ENCODE assay signal across 1 cellular context in the genomic region with DNA sequence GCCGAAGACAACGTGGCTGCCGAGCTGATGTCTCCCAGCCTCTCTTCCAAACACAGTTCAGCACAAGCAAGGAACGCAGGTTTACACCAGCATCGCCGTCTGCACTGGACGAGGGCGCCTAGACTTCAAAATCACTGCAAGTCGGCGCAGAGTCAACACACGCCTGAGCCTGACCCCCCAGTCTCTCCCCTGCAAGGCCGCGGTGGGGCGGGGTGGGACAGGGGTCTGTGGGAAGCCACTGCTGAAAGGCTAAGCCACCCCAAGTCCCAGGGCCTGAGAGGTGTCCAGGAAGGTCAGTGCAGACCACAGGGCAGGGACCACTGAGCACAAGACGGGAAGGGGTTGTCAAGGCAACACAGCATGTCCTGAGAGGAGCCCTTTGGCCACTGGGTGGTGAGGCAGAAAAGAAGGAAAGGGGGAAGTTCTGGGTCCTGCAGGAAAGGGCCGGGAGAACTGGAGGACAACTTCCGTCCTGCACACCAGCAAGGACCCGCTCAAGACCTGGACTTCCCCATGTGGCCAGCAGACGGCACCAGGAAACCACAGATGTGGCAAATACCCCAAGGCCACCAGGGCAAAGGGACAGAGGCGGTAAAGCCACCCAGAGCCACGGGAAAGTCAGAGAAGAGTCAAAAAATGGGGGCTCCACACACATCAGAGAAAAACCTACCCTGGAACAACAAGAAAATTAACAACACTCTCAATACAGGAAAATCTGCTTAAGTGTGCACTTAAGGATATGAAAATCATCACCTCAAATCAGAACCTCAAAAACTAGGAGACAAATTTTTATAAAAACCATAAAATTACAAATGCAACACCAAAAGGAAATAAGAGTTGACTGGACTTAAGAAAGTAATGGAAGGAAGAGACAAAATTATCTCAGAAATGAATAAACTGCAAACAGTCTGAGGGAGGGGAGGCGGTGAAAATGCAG.
A peak's percentile ranks its signal among the peaks of the same experiment; 100 is the strongest.
TF ChIP-seq lines count a peak whose summit lies in the region.

No MANE protein-coding gene starts in this region.

TF ChIP-seq in HepG2, 621 proteins besides CTCF, POLR2A, EP300 and RAD21 (continued from another document and continues in another):
- TF ChIP-seq ZNF205 (CRISPR knock-in tag; IDR thresholded peaks at IDR 0.05) = no peak
- no peak for TF ChIP-seq ZNF138 (CRISPR knock-in tag; IDR thresholded peaks at IDR 0.05; ENCODE audit: low read depth)
- TF ChIP-seq, protein P1, sequence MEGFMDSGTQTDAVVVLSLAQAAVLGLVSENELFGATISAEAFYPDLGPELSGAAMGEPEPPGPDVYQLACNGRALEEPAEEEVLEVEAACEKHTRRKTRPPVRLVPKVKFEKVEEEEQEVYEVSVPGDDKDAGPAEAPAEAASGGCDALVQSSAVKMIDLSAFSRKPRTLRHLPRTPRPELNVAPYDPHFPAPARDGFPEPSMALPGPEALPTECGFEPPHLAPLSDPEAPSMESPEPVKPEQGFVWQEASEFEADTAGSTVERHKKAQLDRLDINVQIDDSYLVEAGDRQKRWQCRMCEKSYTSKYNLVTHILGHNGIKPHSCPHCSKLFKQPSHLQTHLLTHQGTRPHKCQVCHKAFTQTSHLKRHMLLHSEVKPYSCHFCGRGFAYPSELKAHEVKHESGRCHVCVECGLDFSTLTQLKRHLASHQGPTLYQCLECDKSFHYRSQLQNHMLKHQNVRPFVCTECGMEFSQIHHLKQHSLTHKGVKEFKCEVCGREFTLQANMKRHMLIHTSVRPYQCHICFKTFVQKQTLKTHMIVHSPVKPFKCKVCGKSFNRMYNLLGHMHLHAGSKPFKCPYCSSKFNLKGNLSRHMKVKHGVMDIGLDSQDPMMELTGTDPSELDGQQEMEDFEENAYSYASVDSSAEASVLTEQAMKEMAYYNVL (CRISPR knock-in tag; IDR thresholded peaks at IDR 0.05; ENCODE audit: borderline replicate concordance) = 0 out of 2 replicates have a peak, but pooled peaks have one; percentile 32
- no peak for TF ChIP-seq GFI1 (CRISPR knock-in tag; IDR thresholded peaks at IDR 0.05; ENCODE audit: borderline replicate concordance)
- TF ChIP-seq PITX1 (CRISPR knock-in tag; IDR thresholded peaks at IDR 0.05) = no peak
- TF ChIP-seq ZNF501 (CRISPR knock-in tag; IDR thresholded peaks at IDR 0.05) = no peak
- TF ChIP-seq, protein P2, sequence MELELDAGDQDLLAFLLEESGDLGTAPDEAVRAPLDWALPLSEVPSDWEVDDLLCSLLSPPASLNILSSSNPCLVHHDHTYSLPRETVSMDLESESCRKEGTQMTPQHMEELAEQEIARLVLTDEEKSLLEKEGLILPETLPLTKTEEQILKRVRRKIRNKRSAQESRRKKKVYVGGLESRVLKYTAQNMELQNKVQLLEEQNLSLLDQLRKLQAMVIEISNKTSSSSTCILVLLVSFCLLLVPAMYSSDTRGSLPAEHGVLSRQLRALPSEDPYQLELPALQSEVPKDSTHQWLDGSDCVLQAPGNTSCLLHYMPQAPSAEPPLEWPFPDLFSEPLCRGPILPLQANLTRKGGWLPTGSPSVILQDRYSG (CRISPR knock-in tag; IDR thresholded peaks at IDR 0.05) = no peak
- TF ChIP-seq ZNF83 (CRISPR knock-in tag; IDR thresholded peaks at IDR 0.05; ENCODE audit: borderline replicate concordance) = no peak
- TF ChIP-seq, protein P3, sequence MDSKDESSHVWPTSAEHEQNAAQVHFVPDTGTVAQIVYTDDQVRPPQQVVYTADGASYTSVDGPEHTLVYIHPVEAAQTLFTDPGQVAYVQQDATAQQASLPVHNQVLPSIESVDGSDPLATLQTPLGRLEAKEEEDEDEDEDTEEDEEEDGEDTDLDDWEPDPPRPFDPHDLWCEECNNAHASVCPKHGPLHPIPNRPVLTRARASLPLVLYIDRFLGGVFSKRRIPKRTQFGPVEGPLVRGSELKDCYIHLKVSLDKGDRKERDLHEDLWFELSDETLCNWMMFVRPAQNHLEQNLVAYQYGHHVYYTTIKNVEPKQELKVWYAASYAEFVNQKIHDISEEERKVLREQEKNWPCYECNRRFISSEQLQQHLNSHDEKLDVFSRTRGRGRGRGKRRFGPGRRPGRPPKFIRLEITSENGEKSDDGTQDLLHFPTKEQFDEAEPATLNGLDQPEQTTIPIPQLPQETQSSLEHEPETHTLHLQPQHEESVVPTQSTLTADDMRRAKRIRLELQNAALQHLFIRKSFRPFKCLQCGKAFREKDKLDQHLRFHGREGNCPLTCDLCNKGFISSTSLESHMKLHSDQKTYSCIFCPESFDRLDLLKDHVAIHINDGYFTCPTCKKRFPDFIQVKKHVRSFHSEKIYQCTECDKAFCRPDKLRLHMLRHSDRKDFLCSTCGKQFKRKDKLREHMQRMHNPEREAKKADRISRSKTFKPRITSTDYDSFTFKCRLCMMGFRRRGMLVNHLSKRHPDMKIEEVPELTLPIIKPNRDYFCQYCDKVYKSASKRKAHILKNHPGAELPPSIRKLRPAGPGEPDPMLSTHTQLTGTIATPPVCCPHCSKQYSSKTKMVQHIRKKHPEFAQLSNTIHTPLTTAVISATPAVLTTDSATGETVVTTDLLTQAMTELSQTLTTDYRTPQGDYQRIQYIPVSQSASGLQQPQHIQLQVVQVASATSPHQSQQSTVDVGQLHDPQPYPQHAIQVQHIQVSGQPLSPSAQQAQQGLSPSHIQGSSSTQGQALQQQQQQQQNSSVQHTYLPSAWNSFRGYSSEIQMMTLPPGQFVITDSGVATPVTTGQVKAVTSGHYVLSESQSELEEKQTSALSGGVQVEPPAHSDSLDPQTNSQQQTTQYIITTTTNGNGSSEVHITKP (CRISPR knock-in tag; IDR thresholded peaks at IDR 0.05; ENCODE audit: low read depth) = no peak
- TF ChIP-seq ZNF3 (CRISPR knock-in tag; IDR thresholded peaks at IDR 0.05) = no peak
- TF ChIP-seq, protein P4, sequence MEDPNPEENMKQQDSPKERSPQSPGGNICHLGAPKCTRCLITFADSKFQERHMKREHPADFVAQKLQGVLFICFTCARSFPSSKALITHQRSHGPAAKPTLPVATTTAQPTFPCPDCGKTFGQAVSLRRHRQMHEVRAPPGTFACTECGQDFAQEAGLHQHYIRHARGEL (CRISPR knock-in tag; IDR thresholded peaks at IDR 0.05) = 0 out of 2 replicates have a peak, but pooled peaks have one; percentile 21
- no peak for TF ChIP-seq PHB2 (IDR thresholded peaks at IDR 0.05; ENCODE audit: partially characterized antibody)
- TF ChIP-seq KDM4B (CRISPR knock-in tag; IDR thresholded peaks at IDR 0.05) = no peak
- no peak for TF ChIP-seq NFATC3 (CRISPR knock-in tag; IDR thresholded peaks at IDR 0.05)
- TF ChIP-seq ZBTB8A (CRISPR knock-in tag; IDR thresholded peaks at IDR 0.05; ENCODE audit: borderline replicate concordance, low read depth) = no peak
- TF ChIP-seq ZNF260 (CRISPR knock-in tag; IDR thresholded peaks at IDR 0.05; ENCODE audit: borderline replicate concordance, low read depth) = no peak
- TF ChIP-seq ZNF790 (CRISPR knock-in tag; IDR thresholded peaks at IDR 0.05; ENCODE audit: borderline replicate concordance) = no peak
- no peak for TF ChIP-seq SETDB1 (CRISPR knock-in tag; IDR thresholded peaks at IDR 0.05; ENCODE audit: borderline replicate concordance)
- no peak for TF ChIP-seq KAT8 (CRISPR knock-in tag; IDR thresholded peaks at IDR 0.05)
- TF ChIP-seq, protein P5, sequence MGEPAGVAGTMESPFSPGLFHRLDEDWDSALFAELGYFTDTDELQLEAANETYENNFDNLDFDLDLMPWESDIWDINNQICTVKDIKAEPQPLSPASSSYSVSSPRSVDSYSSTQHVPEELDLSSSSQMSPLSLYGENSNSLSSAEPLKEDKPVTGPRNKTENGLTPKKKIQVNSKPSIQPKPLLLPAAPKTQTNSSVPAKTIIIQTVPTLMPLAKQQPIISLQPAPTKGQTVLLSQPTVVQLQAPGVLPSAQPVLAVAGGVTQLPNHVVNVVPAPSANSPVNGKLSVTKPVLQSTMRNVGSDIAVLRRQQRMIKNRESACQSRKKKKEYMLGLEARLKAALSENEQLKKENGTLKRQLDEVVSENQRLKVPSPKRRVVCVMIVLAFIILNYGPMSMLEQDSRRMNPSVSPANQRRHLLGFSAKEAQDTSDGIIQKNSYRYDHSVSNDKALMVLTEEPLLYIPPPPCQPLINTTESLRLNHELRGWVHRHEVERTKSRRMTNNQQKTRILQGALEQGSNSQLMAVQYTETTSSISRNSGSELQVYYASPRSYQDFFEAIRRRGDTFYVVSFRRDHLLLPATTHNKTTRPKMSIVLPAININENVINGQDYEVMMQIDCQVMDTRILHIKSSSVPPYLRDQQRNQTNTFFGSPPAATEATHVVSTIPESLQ (CRISPR knock-in tag; conservative IDR thresholded peaks at IDR 0.05) = no peak
- peak; percentile 96 for TF ChIP-seq STAG1 (CRISPR knock-in tag; IDR thresholded peaks at IDR 0.05)
- TF ChIP-seq, protein P6, sequence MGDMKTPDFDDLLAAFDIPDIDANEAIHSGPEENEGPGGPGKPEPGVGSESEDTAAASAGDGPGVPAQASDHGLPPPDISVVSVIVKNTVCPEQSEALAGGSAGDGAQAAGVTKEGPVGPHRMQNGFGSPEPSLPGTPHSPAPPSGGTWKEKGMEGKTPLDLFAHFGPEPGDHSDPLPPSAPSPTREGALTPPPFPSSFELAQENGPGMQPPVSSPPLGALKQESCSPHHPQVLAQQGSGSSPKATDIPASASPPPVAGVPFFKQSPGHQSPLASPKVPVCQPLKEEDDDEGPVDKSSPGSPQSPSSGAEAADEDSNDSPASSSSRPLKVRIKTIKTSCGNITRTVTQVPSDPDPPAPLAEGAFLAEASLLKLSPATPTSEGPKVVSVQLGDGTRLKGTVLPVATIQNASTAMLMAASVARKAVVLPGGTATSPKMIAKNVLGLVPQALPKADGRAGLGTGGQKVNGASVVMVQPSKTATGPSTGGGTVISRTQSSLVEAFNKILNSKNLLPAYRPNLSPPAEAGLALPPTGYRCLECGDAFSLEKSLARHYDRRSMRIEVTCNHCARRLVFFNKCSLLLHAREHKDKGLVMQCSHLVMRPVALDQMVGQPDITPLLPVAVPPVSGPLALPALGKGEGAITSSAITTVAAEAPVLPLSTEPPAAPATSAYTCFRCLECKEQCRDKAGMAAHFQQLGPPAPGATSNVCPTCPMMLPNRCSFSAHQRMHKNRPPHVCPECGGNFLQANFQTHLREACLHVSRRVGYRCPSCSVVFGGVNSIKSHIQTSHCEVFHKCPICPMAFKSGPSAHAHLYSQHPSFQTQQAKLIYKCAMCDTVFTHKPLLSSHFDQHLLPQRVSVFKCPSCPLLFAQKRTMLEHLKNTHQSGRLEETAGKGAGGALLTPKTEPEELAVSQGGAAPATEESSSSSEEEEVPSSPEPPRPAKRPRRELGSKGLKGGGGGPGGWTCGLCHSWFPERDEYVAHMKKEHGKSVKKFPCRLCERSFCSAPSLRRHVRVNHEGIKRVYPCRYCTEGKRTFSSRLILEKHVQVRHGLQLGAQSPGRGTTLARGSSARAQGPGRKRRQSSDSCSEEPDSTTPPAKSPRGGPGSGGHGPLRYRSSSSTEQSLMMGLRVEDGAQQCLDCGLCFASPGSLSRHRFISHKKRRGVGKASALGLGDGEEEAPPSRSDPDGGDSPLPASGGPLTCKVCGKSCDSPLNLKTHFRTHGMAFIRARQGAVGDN (CRISPR knock-in tag; IDR thresholded peaks at IDR 0.05) = peak; percentile 29
- no peak for TF ChIP-seq EED (CRISPR knock-in tag; IDR thresholded peaks at IDR 0.05)
- TF ChIP-seq ZNF556 (CRISPR knock-in tag; IDR thresholded peaks at IDR 0.05; ENCODE audit: borderline replicate concordance) = 0 out of 2 replicates have a peak, but pooled peaks have one; percentile 26
- no peak; the same call in 1 of the 2 replicates for TF ChIP-seq EEA1 (CRISPR knock-in tag; IDR thresholded peaks at IDR 0.05; ENCODE audit: borderline replicate concordance)
- TF ChIP-seq, protein P7, sequence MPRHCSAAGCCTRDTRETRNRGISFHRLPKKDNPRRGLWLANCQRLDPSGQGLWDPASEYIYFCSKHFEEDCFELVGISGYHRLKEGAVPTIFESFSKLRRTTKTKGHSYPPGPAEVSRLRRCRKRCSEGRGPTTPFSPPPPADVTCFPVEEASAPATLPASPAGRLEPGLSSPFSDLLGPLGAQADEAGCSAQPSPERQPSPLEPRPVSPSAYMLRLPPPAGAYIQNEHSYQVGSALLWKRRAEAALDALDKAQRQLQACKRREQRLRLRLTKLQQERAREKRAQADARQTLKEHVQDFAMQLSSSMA (CRISPR knock-in tag; IDR thresholded peaks at IDR 0.05) = no peak
- TF ChIP-seq, protein P8, sequence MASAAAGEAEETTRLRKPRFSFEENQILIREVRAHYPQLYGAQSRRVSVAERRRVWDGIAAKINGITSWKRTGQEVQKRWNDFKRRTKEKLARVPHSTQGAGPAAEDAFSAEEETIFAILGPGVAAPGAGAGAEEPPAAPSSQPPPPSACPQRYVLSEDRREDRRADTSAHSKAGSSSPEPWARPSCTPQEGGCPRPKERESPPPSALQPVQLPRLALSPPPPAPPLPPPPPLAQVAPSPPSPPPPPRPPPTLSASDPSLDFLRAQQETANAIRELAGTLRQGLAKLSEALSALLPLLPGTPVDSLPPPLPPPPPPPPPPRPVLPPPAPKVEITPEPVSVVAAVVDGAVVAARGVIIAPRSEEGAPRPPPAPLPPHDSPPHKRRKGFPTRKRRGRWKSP (CRISPR knock-in tag; IDR thresholded peaks at IDR 0.05) = no peak
- TF ChIP-seq, protein P9, sequence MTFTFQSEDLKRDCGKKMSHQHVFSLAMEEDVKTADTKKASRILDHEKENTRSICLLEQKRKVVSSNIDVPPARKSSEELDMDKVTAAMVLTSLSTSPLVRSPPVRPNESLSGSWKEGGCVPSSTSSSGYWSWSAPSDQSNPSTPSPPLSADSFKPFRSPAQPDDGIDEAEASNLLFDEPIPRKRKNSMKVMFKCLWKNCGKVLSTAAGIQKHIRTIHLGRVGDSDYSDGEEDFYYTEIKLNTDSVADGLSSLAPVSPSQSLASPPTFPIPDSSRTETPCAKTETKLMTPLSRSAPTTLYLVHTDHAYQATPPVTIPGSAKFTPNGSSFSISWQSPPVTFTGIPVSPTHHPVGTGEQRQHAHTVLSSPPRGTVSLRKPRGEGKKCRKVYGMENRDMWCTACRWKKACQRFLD (CRISPR knock-in tag; IDR thresholded peaks at IDR 0.05; ENCODE audit: borderline replicate concordance) = no peak
- TF ChIP-seq, protein P10, sequence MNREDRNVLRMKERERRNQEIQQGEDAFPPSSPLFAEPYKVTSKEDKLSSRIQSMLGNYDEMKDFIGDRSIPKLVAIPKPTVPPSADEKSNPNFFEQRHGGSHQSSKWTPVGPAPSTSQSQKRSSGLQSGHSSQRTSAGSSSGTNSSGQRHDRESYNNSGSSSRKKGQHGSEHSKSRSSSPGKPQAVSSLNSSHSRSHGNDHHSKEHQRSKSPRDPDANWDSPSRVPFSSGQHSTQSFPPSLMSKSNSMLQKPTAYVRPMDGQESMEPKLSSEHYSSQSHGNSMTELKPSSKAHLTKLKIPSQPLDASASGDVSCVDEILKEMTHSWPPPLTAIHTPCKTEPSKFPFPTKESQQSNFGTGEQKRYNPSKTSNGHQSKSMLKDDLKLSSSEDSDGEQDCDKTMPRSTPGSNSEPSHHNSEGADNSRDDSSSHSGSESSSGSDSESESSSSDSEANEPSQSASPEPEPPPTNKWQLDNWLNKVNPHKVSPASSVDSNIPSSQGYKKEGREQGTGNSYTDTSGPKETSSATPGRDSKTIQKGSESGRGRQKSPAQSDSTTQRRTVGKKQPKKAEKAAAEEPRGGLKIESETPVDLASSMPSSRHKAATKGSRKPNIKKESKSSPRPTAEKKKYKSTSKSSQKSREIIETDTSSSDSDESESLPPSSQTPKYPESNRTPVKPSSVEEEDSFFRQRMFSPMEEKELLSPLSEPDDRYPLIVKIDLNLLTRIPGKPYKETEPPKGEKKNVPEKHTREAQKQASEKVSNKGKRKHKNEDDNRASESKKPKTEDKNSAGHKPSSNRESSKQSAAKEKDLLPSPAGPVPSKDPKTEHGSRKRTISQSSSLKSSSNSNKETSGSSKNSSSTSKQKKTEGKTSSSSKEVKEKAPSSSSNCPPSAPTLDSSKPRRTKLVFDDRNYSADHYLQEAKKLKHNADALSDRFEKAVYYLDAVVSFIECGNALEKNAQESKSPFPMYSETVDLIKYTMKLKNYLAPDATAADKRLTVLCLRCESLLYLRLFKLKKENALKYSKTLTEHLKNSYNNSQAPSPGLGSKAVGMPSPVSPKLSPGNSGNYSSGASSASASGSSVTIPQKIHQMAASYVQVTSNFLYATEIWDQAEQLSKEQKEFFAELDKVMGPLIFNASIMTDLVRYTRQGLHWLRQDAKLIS (CRISPR knock-in tag; IDR thresholded peaks at IDR 0.05) = no peak
- TF ChIP-seq HES4 (CRISPR knock-in tag; IDR thresholded peaks at IDR 0.05; ENCODE audit: borderline replicate concordance) = no peak
- TF ChIP-seq MXI1 (IDR thresholded peaks at IDR 0.05; ENCODE audit: borderline replicate concordance, low read depth, low read length) = 0 out of 3 replicates have a peak, but pooled peaks have one; percentile 21
